Comparison of ENCODE assay signal across 12 cellular contexts in the genomic region with DNA sequence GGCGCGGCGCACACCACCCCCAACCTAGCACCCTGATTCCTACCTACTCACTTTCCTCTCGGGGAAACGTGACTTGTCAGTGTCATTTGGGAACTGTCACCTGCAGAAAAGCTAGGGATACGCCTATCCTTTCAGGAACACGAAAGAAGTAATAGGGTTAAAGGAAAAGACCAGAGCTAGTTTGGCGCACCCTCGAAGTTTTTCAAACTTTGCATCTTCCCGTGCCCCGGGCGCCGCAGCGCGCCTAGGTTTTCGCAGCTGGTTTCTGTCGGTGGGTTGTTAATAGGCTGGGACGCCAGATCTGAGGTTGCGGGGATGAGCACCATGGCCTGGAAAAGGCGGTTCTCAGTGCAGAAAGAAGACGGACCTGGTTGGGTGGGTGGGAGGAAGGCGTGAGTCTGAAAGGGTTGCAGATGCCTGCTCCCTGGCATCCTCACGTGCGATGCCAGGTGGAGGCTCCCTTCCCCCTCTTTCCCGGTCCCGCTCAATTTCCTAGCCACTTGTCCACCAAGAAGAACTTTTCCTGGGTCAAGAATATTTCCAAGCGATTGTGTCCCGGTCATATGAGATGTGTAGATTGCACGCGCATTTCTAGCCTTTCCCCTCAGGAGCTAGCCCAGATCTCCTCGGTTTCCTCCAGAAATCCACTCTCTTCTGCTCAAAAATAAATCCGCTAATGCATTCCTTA. TPM values are rescaled to one million over a fixed set of nuclear protein-coding genes. Genes with fewer than 3 reads are reported as not detected.
A peak's percentile ranks its signal among the peaks of the same experiment; 100 is the strongest.
DNase-seq lines count a peak whose midpoint lies in the region; ATAC-seq, FAIRE-seq and TF ChIP-seq lines count a peak whose summit lies in the region.
"Had no signal": no experiment of that assay in that cellular context is flagged by ENCODE, and none has a peak within 500 bp of the region (broad histone marks: within the 10 kb centered on the region; RNA-seq: fewer than 3 reads in every experiment).

No MANE protein-coding gene starts in this region.

- ATAC-seq in GM23338 (peak; percentile 7), GM21786 (IDR thresholded peaks at IDR 0.05; ENCODE audit: unreplicated experiment) (no peak), HG03571 (IDR thresholded peaks at IDR 0.05; ENCODE audit: unreplicated experiment) (no peak)
- ATAC-seq: activated T-helper 17 cell treated with anti-CD3 and anti-CD28 coated beads, Interleukin-2, amount 50 U/mL, for 72 hours had no signal

- H3K27me3 ChIP-seq in GM23338 (ENCODE audit: insufficient read depth): peaks cover 62% of the 10 kb centered on the region

- DNase-seq in GM23338 (ENCODE audit: low spot score): peak; percentile 38
- no peak for DNase-seq in chondrocyte (ENCODE audit: low spot score)
- no peak for DNase-seq in kidney
- DNase-seq in NCI-H2107 treated with DMSO at 0.1 percent for 48 hours (lab: John Stamatoyannopoulos, UW; ENCODE audit: unreplicated experiment): no peak
- no peak for DNase-seq in activated T-helper 2 cell treated with anti-CD3 and anti-CD28 coated beads, Interferon-gamma antibody, Interleukin-2, Interleukin-4, amounts not matched to agents 10 μg/mL and 5 μg/mL and 100 μg/mL, durations not matched to agents 14 hours and 24 hours and 36 hours (ENCODE audit: low spot score)
- DNase-seq: GDM1, NCI-H2171 treated with DMSO at 0.1 percent for 48 hours had no signal

- H3K4me3 Mint-ChIP-seq in GM23338 (peak overlapping the region; percentile 75), chondrocyte (ENCODE audit: unreplicated experiment) (peak overlapping the region; percentile 85)
- H3K4me3 Mint-ChIP-seq in activated T-helper 2 cell treated with anti-CD3 and anti-CD28 coated beads, Interferon-gamma antibody, Interleukin-2, Interleukin-4, amounts not matched to agents 10 μg/mL and 5 μg/mL and 100 μg/mL, durations not matched to agents 14 hours and 24 hours and 36 hours (ENCODE audit: low read depth): no peak overlapping the region
- H3K4me3 Mint-ChIP-seq: activated T-helper 17 cell treated with anti-CD3 and anti-CD28 coated beads, Interleukin-2, amount 50 U/mL, for 72 hours had no signal

- FAIRE-seq in kidney (lab: Jason Lieb, UNC): no peak

- H3K9me3 Mint-ChIP-seq in GM23338 (no peaks in the 10 kb centered on the region), chondrocyte (ENCODE audit: low read depth) (no peaks in the 10 kb centered on the region)
- no peaks in the 10 kb centered on the region for H3K9me3 Mint-ChIP-seq in activated T-helper 2 cell treated with anti-CD3 and anti-CD28 coated beads, Interferon-gamma antibody, Interleukin-2, Interleukin-4, amounts not matched to agents 10 μg/mL and 5 μg/mL and 100 μg/mL, durations not matched to agents 14 hours and 24 hours and 36 hours
- H3K9me3 Mint-ChIP-seq: activated T-helper 17 cell treated with anti-CD3 and anti-CD28 coated beads, Interleukin-2, amount 50 U/mL, for 72 hours had no signal

- H3K4me1 Mint-ChIP-seq in GM23338: peaks cover 36% of the 10 kb centered on the region
- peaks cover 33% of the 10 kb centered on the region for H3K4me1 Mint-ChIP-seq in chondrocyte (ENCODE audit: low read depth)
- no peaks in the 10 kb centered on the region for H3K4me1 Mint-ChIP-seq in activated T-helper 2 cell treated with anti-CD3 and anti-CD28 coated beads, Interferon-gamma antibody, Interleukin-2, Interleukin-4, amounts not matched to agents 10 μg/mL and 5 μg/mL and 100 μg/mL, durations not matched to agents 14 hours and 24 hours and 36 hours (ENCODE audit: low read depth)
- H3K4me1 Mint-ChIP-seq: activated T-helper 17 cell treated with anti-CD3 and anti-CD28 coated beads, Interleukin-2, amount 50 U/mL, for 72 hours had no signal

- no peaks in the 10 kb centered on the region for H3K36me3 ChIP-seq in GM23338 (ENCODE audit: insufficient read depth)
- no peaks in the 10 kb centered on the region for H3K36me3 ChIP-seq in kidney (ENCODE audit: control insufficient read depth in 1 of 2, insufficient read depth in 2 of 2, low read length in 2 of 2)

- H2AFZ ChIP-seq in GM23338: peak overlapping the region; percentile 95

- no peaks in the 10 kb centered on the region for H3K36me3 Mint-ChIP-seq in GM23338 (ENCODE audit: low read depth)
- H3K36me3 Mint-ChIP-seq in chondrocyte (ENCODE audit: low read depth): no peaks in the 10 kb centered on the region
- no peaks in the 10 kb centered on the region for H3K36me3 Mint-ChIP-seq in activated T-helper 2 cell treated with anti-CD3 and anti-CD28 coated beads, Interferon-gamma antibody, Interleukin-2, Interleukin-4, amounts not matched to agents 10 μg/mL and 5 μg/mL and 100 μg/mL, durations not matched to agents 14 hours and 24 hours and 36 hours (ENCODE audit: low read depth)

- H3K27ac ChIP-seq in GM23338 (ENCODE audit: low read depth) (no peak overlapping the region), kidney (ENCODE audit: low read depth in 2 of 2, low read length in 2 of 2) (no peak overlapping the region), skin epidermis (peak overlapping the region in 16 of 21 experiments; percentile 14 to 89 (median 78))

- no peaks in the 10 kb centered on the region for H3K9me3 ChIP-seq in kidney (ENCODE audit: control insufficient read depth in 1 of 2, low read length in 2 of 2)

- TF ChIP-seq CTCF in GM23338 (conservative IDR thresholded peaks at IDR 0.05; ENCODE audit: low read depth in 2 of 2): no peak
- no peak for TF ChIP-seq CTCF in chondrocyte (IDR thresholded peaks at IDR 0.05)
- TF ChIP-seq CTCF in kidney (IDR thresholded peaks at IDR 0.05; ENCODE audit: borderline replicate concordance, extremely low read depth, insufficient read depth): no peak

- no peaks in the 10 kb centered on the region for H3K9me2 ChIP-seq in GM23338 (ENCODE audit: insufficient read depth)

- peaks cover 50% of the 10 kb centered on the region for H3K27me3 Mint-ChIP-seq in GM23338 (ENCODE audit: insufficient read depth, low read depth, poor library complexity)
- H3K27me3 Mint-ChIP-seq in chondrocyte (ENCODE audit: low read depth): peaks cover 11% of the 10 kb centered on the region
- H3K27me3 Mint-ChIP-seq in activated T-helper 2 cell treated with anti-CD3 and anti-CD28 coated beads, Interferon-gamma antibody, Interleukin-2, Interleukin-4, amounts not matched to agents 10 μg/mL and 5 μg/mL and 100 μg/mL, durations not matched to agents 14 hours and 24 hours and 36 hours (ENCODE audit: low read depth): peaks cover 41% of the 10 kb centered on the region

- H3K4me3 ChIP-seq in GM23338 (peak overlapping the region; percentile 65), kidney (ENCODE audit: low read length in 2 of 2) (peak overlapping the region; percentile 0 to 36), skin epidermis (peak overlapping the region; percentile 23 to 45 (median 41))

- H3K9ac ChIP-seq in kidney (ENCODE audit: low read length in 2 of 2): no peak overlapping the region

- intact Hi-C loops in kidney (cut with DNase I): no loop called here
- intact Hi-C loops in activated T-helper 2 cell treated with anti-CD3 and anti-CD28 coated beads, Interferon-gamma antibody, Interleukin-2, Interleukin-4, amounts not matched to agents 10 μg/mL and 5 μg/mL and 100 μg/mL, durations not matched to agents 14 hours and 24 hours and 36 hours (cut with micrococcal nuclease): no loop called here

- H4K20me1 ChIP-seq in GM23338 (replicated peaks; ENCODE audit: insufficient read depth): no peaks in the 10 kb centered on the region

- peaks cover 3% of the 10 kb centered on the region; the same call in 1 of the 2 replicates for H3F3A ChIP-seq in GM23338 (replicated peaks; ENCODE audit: low read depth)

- no peaks in the 10 kb centered on the region for H3K79me2 ChIP-seq in GM23338 (replicated peaks; ENCODE audit: insufficient read depth)

- H3K4me2 ChIP-seq in GM23338: peak overlapping the region; percentile 75

- no peak overlapping the region for H3K27ac Mint-ChIP-seq in GM23338
- H3K27ac Mint-ChIP-seq in chondrocyte (ENCODE audit: unreplicated experiment): peak overlapping the region; percentile 96
- no peak overlapping the region for H3K27ac Mint-ChIP-seq in activated T-helper 2 cell treated with anti-CD3 and anti-CD28 coated beads, Interferon-gamma antibody, Interleukin-2, Interleukin-4, amounts not matched to agents 10 μg/mL and 5 μg/mL and 100 μg/mL, durations not matched to agents 14 hours and 24 hours and 36 hours
- H3K27ac Mint-ChIP-seq: activated T-helper 17 cell treated with anti-CD3 and anti-CD28 coated beads, Interleukin-2, amount 50 U/mL, for 72 hours had no signal

- H3K4me1 ChIP-seq in GM23338 (ENCODE audit: insufficient read depth): peaks cover 28% of the 10 kb centered on the region
- H3K4me1 ChIP-seq in kidney (ENCODE audit: control insufficient read depth in 1 of 2, insufficient read depth in 1 of 2, low read depth in 1 of 2, low read length in 2 of 2): peaks cover 2 to 10% of the 10 kb centered on the region in 2 donors

TF ChIP-seq in GM23338, 12 proteins besides CTCF, POLR2A, EP300 and RAD21 (continues in another document):
- TF ChIP-seq EZH2 (IDR thresholded peaks at IDR 0.05; ENCODE audit: low read depth, unreplicated experiment): peak; percentile 80
- no peak for TF ChIP-seq EZH2phosphoT487 (IDR thresholded peaks at IDR 0.05; ENCODE audit: unreplicated experiment)
- TF ChIP-seq CREB1 (CRISPR knock-in tag; IDR thresholded peaks at IDR 0.05; ENCODE audit: low read depth): no peak

RNA-seq across cellular contexts. Expression of a gene that starts 0.6 kb away (rescaled TPM):
- total RNA-seq in GM23338 (2014; rRNA removed; shearing (Covaris generic)): 1.2 and 2.1 TPM in 2 replicates
- polyA plus RNA-seq in GM23338 (2016; fragmentation: Nextera tagmentation; extraction: Ambion mirVana): 0.42 and 0.50 TPM in 2 replicates
- total RNA-seq in chondrocyte: 8.4 to 20.0 TPM (median 8.9 TPM) in 3 replicates
- 1.2 TPM for total RNA-seq in kidney
- polyA plus RNA-seq in kidney (ENCODE audit: insufficient read depth, low read depth, low replicate concordance): not detected
- not detected in 2 replicates for total RNA-seq in activated T-helper 2 cell treated with anti-CD3 and anti-CD28 coated beads, Interferon-gamma antibody, Interleukin-2, Interleukin-4, amounts not matched to agents 10 μg/mL and 5 μg/mL and 100 μg/mL, durations not matched to agents 14 hours and 24 hours and 36 hours
- total RNA-seq: activated T-helper 17 cell treated with anti-CD3 and anti-CD28 coated beads, Interleukin-2, amount 50 U/mL, for 72 hours; T-helper 2 cell treated with Interferon-gamma antibody and Interleukin-4, amounts not matched to agents 100 ng/mL and 5 ng/mL, for 36 hours had no signal

Comparison
In these comparisons a context has a peak if more than half of its experiments do, and no peak if none do; other contexts are left out.
1. H3K27ac ChIP-seq: peak in skin epidermis (16 of 21); none in GM23338 (single experiment) and kidney (0 of 2).
2. Peak in every context shown above with its lines, with median percentiles within 50 percentile points of each other: H3K4me3 ChIP-seq.